Comparison of ENCODE assay signal across 9 cellular contexts in the genomic region with DNA sequence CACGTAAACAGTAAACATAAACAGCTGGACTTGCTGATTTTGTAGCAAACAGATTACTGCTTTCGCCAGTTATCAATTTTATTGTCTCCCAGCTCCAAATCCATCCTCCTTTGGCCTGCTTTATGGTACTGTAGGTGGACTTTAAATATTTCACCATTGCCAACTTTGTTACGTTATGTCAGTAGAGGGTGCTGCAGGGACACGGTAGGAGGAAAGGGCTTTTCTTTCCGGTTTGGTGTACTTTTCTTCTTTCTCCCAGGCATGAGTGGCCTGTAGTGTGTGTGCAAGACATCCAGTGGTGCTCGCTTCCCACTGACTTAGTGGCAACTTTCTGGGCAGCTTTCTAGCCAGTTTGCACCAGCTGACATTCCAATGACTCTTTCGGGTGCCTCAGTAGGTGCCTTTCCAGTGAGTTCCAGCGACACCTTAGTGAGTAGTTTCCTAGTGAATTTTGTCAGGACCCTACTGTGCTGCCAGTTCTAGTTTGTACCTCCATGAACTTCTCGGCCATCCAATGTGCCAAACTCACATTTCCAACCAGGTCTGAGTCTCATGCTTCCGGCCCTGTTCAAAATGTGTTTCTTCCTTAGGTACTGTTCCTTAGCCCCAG.
DNase-seq lines count a peak whose midpoint lies in the region; ATAC-seq and FAIRE-seq lines count a peak whose summit lies in the region.
"Had no signal": no experiment of that assay in that cellular context is flagged by ENCODE, and none has a peak within 500 bp of the region (broad histone marks: within the 10 kb centered on the region; RNA-seq: fewer than 3 reads in every experiment).

No MANE protein-coding gene starts in this region.

- no peaks in the 10 kb centered on the region for H3K36me3 ChIP-seq in small intestine (ENCODE audit: control insufficient read depth in 2 of 2, insufficient read depth in 2 of 2, low read length in 2 of 2)

- H3K27ac ChIP-seq in small intestine (ENCODE audit: low read depth in 1 of 2, low read length in 1 of 2) = no peak overlapping the region

- H3K4me1 ChIP-seq in small intestine (ENCODE audit: control insufficient read depth in 2 of 2, insufficient read depth in 1 of 2, low read depth in 1 of 2, low read length in 1 of 2) = no peaks in the 10 kb centered on the region

- peak; percentile 84 for DNase-seq in ACHN
- DNase-seq in NCI-H748 treated with DMSO at 0.1 percent for 48 hours (lab: John Stamatoyannopoulos, UW) = peak; percentile 52
- DNase-seq in ecto neural progenitor cell (ENCODE audit: low spot score) = peak; percentile 53
- peak; percentile 69 for DNase-seq in small intestine
- DNase-seq in activated naive CD4-positive, alpha-beta T cell (lab: John Stamatoyannopoulos, UW) = no peak
- no peak for DNase-seq in activated CD4-positive, alpha-beta T cell treated with anti-CD3 and anti-CD28 coated beads, Interleukin-2, amount 50 U/mL, for 4 hours

- WGBS in small intestine, 3 donors = 48 to 53% (median 48%) methylated on average over 10 of the region's 10 CpGs

- peak; percentile 78 for ATAC-seq in GM18519 (IDR thresholded peaks at IDR 0.05; ENCODE audit: low FRiP score, unreplicated experiment)
- peak; percentile 72 for ATAC-seq in HG03442 (IDR thresholded peaks at IDR 0.05; ENCODE audit: unreplicated experiment)

- no peak for FAIRE-seq in small intestine (lab: Jason Lieb, UNC)
- FAIRE-seq: endothelial cell of umbilical vein had no signal

- no peak overlapping the region for H3K4me3 ChIP-seq in small intestine (ENCODE audit: low read depth in 1 of 2, low read length in 2 of 2)

- no peaks in the 10 kb centered on the region for H3K27me3 ChIP-seq in small intestine (ENCODE audit: control insufficient read depth in 2 of 2, insufficient read depth in 2 of 2, low read length in 2 of 2)

- no peaks in the 10 kb centered on the region for H3K9me3 ChIP-seq in small intestine (ENCODE audit: control insufficient read depth, low read depth)

- in situ Hi-C loops in ACHN (cut with HindIII; ENCODE audit: low pct_ligation_motif_present, low pct_unique_long_range_greater_than_20kb, low sequenced_read_pairs) = no loop called here

Comparison
In these comparisons a context has a peak if more than half of its experiments do, and no peak if none do; other contexts are left out.
1. DNase-seq: peak in ACHN (single experiment), NCI-H748 treated with DMSO at 0.1 percent for 48 hours (single experiment), ecto neural progenitor cell (single experiment) and small intestine (single experiment); none in activated naive CD4-positive, alpha-beta T cell (0 of 4) and activated CD4-positive, alpha-beta T cell treated with anti-CD3 and anti-CD28 coated beads, Interleukin-2, amount 50 U/mL, for 4 hours (0 of 2).